ENCODE assay signal across 8 cellular contexts in the genomic region with DNA sequence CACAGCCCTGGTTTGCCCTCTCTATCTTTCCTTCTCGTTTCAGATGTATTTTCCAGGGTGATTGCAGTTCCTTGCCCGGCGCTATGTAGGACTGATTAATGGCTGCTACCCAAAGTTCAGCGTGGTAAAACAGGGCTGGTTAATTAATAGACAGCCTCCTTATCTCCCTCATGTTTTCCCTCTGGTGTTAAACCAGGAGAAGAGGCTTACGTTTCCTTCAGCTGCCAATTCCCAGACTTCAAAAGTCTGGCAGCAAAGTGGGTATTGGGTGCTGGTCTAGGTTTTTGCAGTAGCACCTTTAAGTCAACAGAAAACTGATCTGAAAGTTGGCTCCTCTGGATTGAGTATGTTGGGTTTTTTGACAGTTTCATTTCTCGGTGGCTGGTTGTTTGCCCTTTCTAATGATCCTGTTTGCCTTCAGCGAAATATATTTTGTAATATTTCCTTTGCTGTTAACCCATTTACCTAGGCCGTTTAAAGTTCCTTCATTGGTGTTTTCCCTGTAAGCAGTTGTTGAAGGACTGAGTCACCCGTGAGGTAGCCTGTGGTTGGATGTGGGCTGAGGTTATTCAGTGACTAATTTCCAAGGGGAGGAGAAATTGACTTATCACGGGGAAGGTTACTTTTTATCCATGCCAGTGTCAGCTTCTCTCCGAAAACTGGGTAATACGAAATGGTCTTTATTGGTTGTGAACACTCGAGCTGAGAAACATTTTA.
DNase-seq lines count a peak whose midpoint lies in the region; ATAC-seq, FAIRE-seq and TF ChIP-seq lines count a peak whose summit lies in the region.

No MANE protein-coding gene starts in this region.

- ATAC-seq in K562 (no peak), HG02981 (IDR thresholded peaks at IDR 0.05; ENCODE audit: unreplicated experiment) (no peak)

- POLR2A ChIA-PET in K562 (lab: Yijun Ruan, JAX): no interaction called here

- TF ChIP-seq RAD21 in K562 (CRISPR knock-in tag; conservative IDR thresholded peaks at IDR 0.05 in 1 of 2, IDR thresholded peaks at IDR 0.05 in 1 of 2): no peak

- DNase-seq in GM12892 (ENCODE audit: insufficient read length): no peak
- DNase-seq in H54 (ENCODE audit: insufficient read length, low spot score): peak; percentile 28
- peak; percentile 90 to 94 for DNase-seq in NOMO-1 (lab: John Stamatoyannopoulos, UW; ENCODE audit: unreplicated experiment in 2 of 2)
- peak in 1 of 4 experiments; percentile 8 for DNase-seq in K562 (ENCODE audit: extremely low read depth in 1 of 4, low spot score in 3 of 4)
- no peak for DNase-seq in globus pallidus (ENCODE audit: low spot score)
- no peak for DNase-seq in NCI-H510A treated with DMSO at 0.1 percent for 48 hours (lab: John Stamatoyannopoulos, UW)

- TF ChIP-seq POLR2A in GM12892 (IDR thresholded peaks at IDR 0.05; ENCODE audit: low read depth, low read length) (no peak), H54 (IDR thresholded peaks at IDR 0.05; ENCODE audit: low read depth, low read length) (no peak), K562 (conservative IDR thresholded peaks at IDR 0.05) (no peak)

- H3K27me3 ChIP-seq in K562 (ENCODE audit: control insufficient read depth in 2 of 2, insufficient read depth in 2 of 2, low read length in 2 of 2) (peaks cover 11 to 20% of the 10 kb centered on the region in 2 experiments; a peak in 3 of 5 replicates), muscle layer of duodenum (ENCODE audit: low read depth, low read length) (no peaks in the 10 kb centered on the region)

- no peak overlapping the region for H3K4me2 ChIP-seq in K562 (ENCODE audit: insufficient read depth, low read length)

- no peaks in the 10 kb centered on the region for H3K36me3 ChIP-seq in K562 (ENCODE audit: control insufficient read depth, insufficient read depth, low read length)
- peaks cover 0 to 4% of the 10 kb centered on the region in 2 donors for H3K36me3 ChIP-seq in muscle layer of duodenum (ENCODE audit: control insufficient read depth in 1 of 2, insufficient read depth in 2 of 2, low read length in 2 of 2)

- BruUV-seq in K562 (replicated peaks; lab: Mats Ljungman, UMichigan): no TSS peak

- H2AFZ ChIP-seq in K562 (ENCODE audit: low read depth, low read length): no peak overlapping the region

- CTCF ChIA-PET in K562 (lab: Yijun Ruan, JAX; ENCODE audit: low intra/inter-chr PET ratio): no interaction called here

- TF ChIP-seq EP300 in K562 (IDR thresholded peaks at IDR 0.05; ENCODE audit: low read length): no peak

- no peaks in the 10 kb centered on the region; the same call in 1 of the 2 replicates for H4K20me1 ChIP-seq in K562 (replicated peaks; ENCODE audit: control insufficient read depth, insufficient read depth, low read length)

- WGBS in K562 (ENCODE audit: insufficient coverage, low coverage, missing lambda C conversion rate): 1% methylated on average over 13 of the region's 13 CpGs

- H3K9me1 ChIP-seq in K562 (ENCODE audit: control insufficient read depth, insufficient read depth, low read length): no peaks in the 10 kb centered on the region

- FAIRE-seq in GM12892 (lab: Jason Lieb, UNC) (peak; percentile 90), H54 (lab: Jason Lieb, UNC) (peak; percentile 94), K562 (lab: Jason Lieb, UNC) (no peak)

- intact Hi-C loops in K562 (cut with micrococcal nuclease): no loop called here

- no peaks in the 10 kb centered on the region for H3K79me2 ChIP-seq in K562 (ENCODE audit: control insufficient read depth, insufficient read depth, low read length)

- no peak overlapping the region for H3K9ac ChIP-seq in K562 (ENCODE audit: insufficient read depth in 1 of 2, low read depth in 2 of 2, low read length in 2 of 2)

- in situ Hi-C loops in K562 (cut with MboI): no loop called here

- H3K27ac ChIP-seq in K562 (ENCODE audit: extremely low read depth, low read depth, low read length): no peak overlapping the region
- H3K27ac ChIP-seq in muscle layer of duodenum (ENCODE audit: low read length): peak overlapping the region; percentile 81

- no peaks in the 10 kb centered on the region for H3K4me1 ChIP-seq in K562 (replicated peaks in 1 of 2; ENCODE audit: control insufficient read depth in 2 of 2, insufficient read depth in 2 of 2, low read length in 2 of 2)
- peaks cover 0 to 13% of the 10 kb centered on the region in 2 donors for H3K4me1 ChIP-seq in muscle layer of duodenum (ENCODE audit: control insufficient read depth in 1 of 2, insufficient read depth in 2 of 2, low read length in 2 of 2)

- TF ChIP-seq CTCF in K562 (IDR thresholded peaks at IDR 0.05 in 2 of 3, conservative IDR thresholded peaks at IDR 0.05 in 1 of 3; ENCODE audit: insufficient read depth in 2 of 3, low read depth in 1 of 3, low read length in 3 of 3): no peak

- H3K9me3 ChIP-seq in K562 (replicated peaks; ENCODE audit: control insufficient read depth, insufficient read depth, low read depth, low read length): no peaks in the 10 kb centered on the region
- H3K9me3 ChIP-seq in muscle layer of duodenum (ENCODE audit: control insufficient read depth in 1 of 2, low read length in 2 of 2): no peaks in the 10 kb centered on the region

- H3K4me3 ChIP-seq in K562 (no peak overlapping the region), muscle layer of duodenum (ENCODE audit: low read depth in 1 of 2, low read length in 2 of 2) (peak overlapping the region in 1 of 2 donors; percentile 51)

TF ChIP-seq in K562, 482 proteins besides CTCF, POLR2A, EP300 and RAD21:
- TF ChIP-seq, protein P1, sequence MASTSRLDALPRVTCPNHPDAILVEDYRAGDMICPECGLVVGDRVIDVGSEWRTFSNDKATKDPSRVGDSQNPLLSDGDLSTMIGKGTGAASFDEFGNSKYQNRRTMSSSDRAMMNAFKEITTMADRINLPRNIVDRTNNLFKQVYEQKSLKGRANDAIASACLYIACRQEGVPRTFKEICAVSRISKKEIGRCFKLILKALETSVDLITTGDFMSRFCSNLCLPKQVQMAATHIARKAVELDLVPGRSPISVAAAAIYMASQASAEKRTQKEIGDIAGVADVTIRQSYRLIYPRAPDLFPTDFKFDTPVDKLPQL (IDR thresholded peaks at IDR 0.05; ENCODE audit: extremely low read depth, insufficient read length): no peak
- TF ChIP-seq STAT5A (IDR thresholded peaks at IDR 0.05; ENCODE audit: borderline replicate concordance, low read length): no peak
- peak; percentile 23; the same call in 1 of the 2 replicates for TF ChIP-seq JUND (IDR thresholded peaks at IDR 0.05; ENCODE audit: borderline replicate concordance, low read depth, low read length)
- no peak for TF ChIP-seq JUND (tag; IDR thresholded peaks at IDR 0.05; ENCODE audit: borderline replicate concordance, low read depth, low read length)
- peak; percentile 72 for TF ChIP-seq FOSL1 (tag; conservative IDR thresholded peaks at IDR 0.05)

Comparison
In these comparisons a context has a peak if more than half of its experiments do, and no peak if none do; other contexts are left out.
1. DNase-seq: peak in H54 (single experiment) and NOMO-1 (2 of 2); none in GM12892 (single experiment), globus pallidus (single experiment) and NCI-H510A treated with DMSO at 0.1 percent for 48 hours (single experiment).